ENCODE assay signal across 21 cellular contexts in genomic region chr5:40623480-40624420, GRCh38. TPM values are rescaled to one million over a fixed set of nuclear protein-coding genes. Genes with fewer than 3 reads are reported as not detected.
DNase-seq lines count a peak whose midpoint lies in the region; ATAC-seq and TF ChIP-seq lines count a peak whose summit lies in the region.
"Had no signal": no experiment of that assay in that cellular context is flagged by ENCODE, and none has a peak within 500 bp of the region (broad histone marks: within the 10 kb centered on the region; RNA-seq: fewer than 3 reads in every experiment).

No MANE protein-coding gene starts in this region.

- peaks cover 8% of the 10 kb centered on the region for H3K9me3 Mint-ChIP-seq in activated CD4-positive, alpha-beta T cell treated with anti-CD3 and anti-CD28 coated beads, Interleukin-2, amount 10 ng/mL, durations not matched to agents 24 days and 14 days
- H3K9me3 Mint-ChIP-seq in activated naive CD8-positive, alpha-beta T cell treated with anti-CD3 and anti-CD28 coated beads, Interleukin-2, amount 50 U/mL, for 24 hours = no peaks in the 10 kb centered on the region
- H3K9me3 Mint-ChIP-seq: WTC11 had no signal

- peak; percentile 41 for ATAC-seq in activated naive CD8-positive, alpha-beta T cell treated with anti-CD3 and anti-CD28 coated beads, Interleukin-2, amount 50 U/mL, for 24 hours
- no peak for ATAC-seq in HG03520 (IDR thresholded peaks at IDR 0.05; ENCODE audit: unreplicated experiment)

- POLR2A ChIA-PET in OCI-LY7 (lab: Charles Lee) = interaction anchor here (1.3 kb wide), 1 partner anchor 10 kb away, joined by 5 read pairs; no protein-coding TSS in a partner anchor

- H3K79me2 ChIP-seq in OCI-LY7 (ENCODE audit: insufficient read depth, low read depth, low read length) = no peaks in the 10 kb centered on the region

- H3K36me3 ChIP-seq in OCI-LY7 (ENCODE audit: insufficient read depth, low read length) = no peaks in the 10 kb centered on the region
- H3K36me3 ChIP-seq: BLaER1, prostate gland had no signal

- H3K36me3 Mint-ChIP-seq in activated CD4-positive, alpha-beta T cell treated with anti-CD3 and anti-CD28 coated beads, Interleukin-2, amount 10 ng/mL, durations not matched to agents 24 days and 14 days (ENCODE audit: low read depth) = peaks cover 2% of the 10 kb centered on the region
- H3K36me3 Mint-ChIP-seq in activated naive CD8-positive, alpha-beta T cell treated with anti-CD3 and anti-CD28 coated beads, Interleukin-2, amount 50 U/mL, for 24 hours (ENCODE audit: low read depth) = no peaks in the 10 kb centered on the region
- H3K36me3 Mint-ChIP-seq: WTC11 had no signal

- peak overlapping the region; percentile 7 for H3K27ac Mint-ChIP-seq in activated CD4-positive, alpha-beta T cell treated with anti-CD3 and anti-CD28 coated beads, Interleukin-2, amount 10 ng/mL, durations not matched to agents 24 days and 14 days
- H3K27ac Mint-ChIP-seq in activated naive CD8-positive, alpha-beta T cell treated with anti-CD3 and anti-CD28 coated beads, Interleukin-2, amount 50 U/mL, for 24 hours = no peak overlapping the region
- H3K27ac Mint-ChIP-seq: nephron progenitor cell, WTC11 had no signal

- H3K4me2 ChIP-seq in OCI-LY7 (ENCODE audit: low read length) = no peak overlapping the region
- H3K4me2 ChIP-seq: BLaER1 had no signal

- BruUV-seq in OCI-LY7 (replicated peaks; lab: Mats Ljungman, UMichigan) = no TSS peak

- no peaks in the 10 kb centered on the region for H3K4me1 ChIP-seq in OCI-LY7 (ENCODE audit: insufficient read depth, low read length, poor library complexity, severe bottlenecking)
- H3K4me1 ChIP-seq: prostate gland had no signal

- H3K27ac ChIP-seq in OCI-LY7 (ENCODE audit: low read depth, low read length, poor library complexity, severe bottlenecking) = no peak overlapping the region
- H3K27ac ChIP-seq: BLaER1, prostate gland, RWPE1, skin epidermis had no signal

- TF ChIP-seq CTCF in OCI-LY7 (conservative IDR thresholded peaks at IDR 0.05; ENCODE audit: low read length) = no peak

- H3K27me3 Mint-ChIP-seq in activated CD4-positive, alpha-beta T cell treated with anti-CD3 and anti-CD28 coated beads, Interleukin-2, amount 10 ng/mL, durations not matched to agents 24 days and 14 days = no peaks in the 10 kb centered on the region
- no peaks in the 10 kb centered on the region for H3K27me3 Mint-ChIP-seq in activated naive CD8-positive, alpha-beta T cell treated with anti-CD3 and anti-CD28 coated beads, Interleukin-2, amount 50 U/mL, for 24 hours

- peaks cover 21% of the 10 kb centered on the region for H3K4me1 Mint-ChIP-seq in activated CD4-positive, alpha-beta T cell treated with anti-CD3 and anti-CD28 coated beads, Interleukin-2, amount 10 ng/mL, durations not matched to agents 24 days and 14 days
- H3K4me1 Mint-ChIP-seq in activated naive CD8-positive, alpha-beta T cell treated with anti-CD3 and anti-CD28 coated beads, Interleukin-2, amount 50 U/mL, for 24 hours = peaks cover 41% of the 10 kb centered on the region

- intact Hi-C loops in activated CD4-positive, alpha-beta T cell treated with anti-CD3 and anti-CD28 coated beads, Interleukin-2, amount 10 ng/mL, durations not matched to agents 24 days and 14 days (cut with micrococcal nuclease) = loop anchor here (1.0 to 10.0 kb wide), 2 partner anchors 32 to 51 kb away; partner anchors contain the start of gene PTGER4
- intact Hi-C loops in OCI-LY7 (cut with micrococcal nuclease; ENCODE audit: unreplicated experiment) = no loop called here

- peak; percentile 83 for DNase-seq in activated CD4-positive, alpha-beta T cell treated with anti-CD3 and anti-CD28 coated beads, Interleukin-2, amount 10 ng/mL, durations not matched to agents 24 days and 14 days
- DNase-seq in activated CD4-positive, alpha-beta T cell treated with anti-CD3 and anti-CD28 coated beads, Interleukin-2, amount 50 U/mL, for 4 hours = no peak
- DNase-seq in stimulated activated naive CD4-positive, alpha-beta T cell (lab: John Stamatoyannopoulos, UW) = peak in 5 of 6 experiments; percentile 4 to 72 (median 66)
- DNase-seq in stimulated activated naive CD4-positive, alpha-beta T cell treated with Interleukin-2 at 50 U/mL for 16 hours (lab: John Stamatoyannopoulos, UW) = no peak
- no peak for DNase-seq in activated naive CD8-positive, alpha-beta T cell treated with anti-CD3 and anti-CD28 coated beads, Interleukin-2, amount 50 U/mL, for 24 hours
- DNase-seq in EL (no peak), OCI-LY7 (ENCODE audit: low spot score) (no peak)
- DNase-seq: HCEC 1CT; hypothalamus; KG1; mesenchymal stem cell; NCI-H2029; NCI-H446; nephron progenitor cell; NK-92 treated with Interleukin-12 subunit alpha and Interleukin-12 subunit beta, amount 100 ng/mL, for 24 hours had no signal

- CTCF ChIA-PET in OCI-LY7 (lab: Charles Lee; ENCODE audit: unreplicated experiment) = no interaction called here

- H3K9me3 ChIP-seq in OCI-LY7 (ENCODE audit: low read length) = no peaks in the 10 kb centered on the region
- H3K9me3 ChIP-seq: BLaER1, prostate gland had no signal

- H3K4me3 Mint-ChIP-seq in activated CD4-positive, alpha-beta T cell treated with anti-CD3 and anti-CD28 coated beads, Interleukin-2, amount 10 ng/mL, durations not matched to agents 24 days and 14 days = no peak overlapping the region
- no peak overlapping the region for H3K4me3 Mint-ChIP-seq in activated naive CD8-positive, alpha-beta T cell treated with anti-CD3 and anti-CD28 coated beads, Interleukin-2, amount 50 U/mL, for 24 hours
- H3K4me3 Mint-ChIP-seq: nephron progenitor cell, WTC11 had no signal

- H3K4me3 ChIP-seq in OCI-LY7 (ENCODE audit: low read depth, low read length, poor library complexity, severe bottlenecking) = no peak overlapping the region
- H3K4me3 ChIP-seq: BLaER1, prostate gland, skin epidermis had no signal

- H4K20me1 ChIP-seq in OCI-LY7 (ENCODE audit: insufficient read depth, low read length) = no peaks in the 10 kb centered on the region
- H4K20me1 ChIP-seq: BLaER1 had no signal

- H3K9me2 ChIP-seq in OCI-LY7 (ENCODE audit: insufficient read depth, low read length) = no peaks in the 10 kb centered on the region

- no peak overlapping the region for H2AFZ ChIP-seq in OCI-LY7 (ENCODE audit: low read length)

RNA-seq across cellular contexts. Expression of gene PTGER4, which starts 56.0 kb away (rescaled TPM):
- total RNA-seq in activated CD4-positive, alpha-beta T cell treated with anti-CD3 and anti-CD28 coated beads, Interleukin-2, amount 10 ng/mL, durations not matched to agents 24 days and 14 days = 49.1 and 53.0 TPM in 2 replicates
- 1.4 and 2.0 TPM in 2 replicates for total RNA-seq in OCI-LY7 (2014; rRNA removed; shearing (Covaris generic))
- total RNA-seq in OCI-LY7 (2022) = 0.49 TPM in 1 of 2 replicates, not detected in the other

Comparison
In these comparisons a context has a peak if more than half of its experiments do, and no peak if none do; other contexts are left out.
1. DNase-seq: peak in activated CD4-positive, alpha-beta T cell treated with anti-CD3 and anti-CD28 coated beads, Interleukin-2, amount 10 ng/mL, durations not matched to agents 24 days and 14 days (single experiment) and stimulated activated naive CD4-positive, alpha-beta T cell (5 of 6); none in activated CD4-positive, alpha-beta T cell treated with anti-CD3 and anti-CD28 coated beads, Interleukin-2, amount 50 U/mL, for 4 hours (0 of 2), stimulated activated naive CD4-positive, alpha-beta T cell treated with Interleukin-2 at 50 U/mL for 16 hours (single experiment), activated naive CD8-positive, alpha-beta T cell treated with anti-CD3 and anti-CD28 coated beads, Interleukin-2, amount 50 U/mL, for 24 hours (single experiment), EL (single experiment) and OCI-LY7 (single experiment).
2. RNA of gene PTGER4, which starts 56.0 kb away (total RNA-seq): 49.1 to 53.0 TPM in activated CD4-positive, alpha-beta T cell treated with anti-CD3 and anti-CD28 coated beads, Interleukin-2, amount 10 ng/mL, durations not matched to agents 24 days and 14 days; 0.49 to 2.0 TPM in OCI-LY7; every median in the first group is over 10 times any median in the second.